1 cellular context compared by ENCODE assay signal in the genomic region with DNA sequence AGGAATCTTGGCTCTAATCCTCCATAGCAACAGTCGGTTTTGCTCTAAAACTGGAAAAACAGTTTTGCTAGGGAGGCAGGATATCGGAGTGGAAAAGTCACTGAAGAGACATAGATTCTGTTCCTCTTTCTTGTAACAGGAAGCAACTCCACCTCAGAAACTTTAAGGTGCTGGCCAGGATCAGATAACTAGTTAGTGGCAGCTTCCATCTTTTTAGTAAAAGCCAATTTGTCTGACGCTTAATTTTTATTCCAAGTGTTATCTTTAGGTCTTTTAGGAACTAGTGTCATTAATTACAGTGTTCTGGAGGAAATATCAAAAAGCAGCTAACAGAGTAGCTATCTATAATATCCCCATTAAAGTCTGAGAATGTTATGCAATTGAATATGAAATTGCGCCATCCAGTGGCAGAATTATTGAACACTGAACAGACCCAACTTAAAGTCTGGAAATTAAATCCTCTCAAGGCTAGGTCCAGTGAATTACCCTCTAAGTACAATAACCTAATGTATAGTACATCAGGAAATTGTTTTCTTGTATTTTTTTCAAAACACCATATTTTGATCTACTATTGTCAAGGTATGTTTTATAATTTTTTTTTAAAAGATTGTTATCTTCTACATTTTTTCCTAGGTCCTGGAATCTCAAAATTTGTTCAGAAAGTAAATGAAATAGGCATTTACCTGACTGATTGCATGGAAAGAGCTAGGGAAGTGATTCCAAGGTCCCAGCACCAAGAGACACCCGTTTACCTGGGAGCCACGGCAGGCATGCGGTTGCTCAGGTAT.
A peak's percentile ranks its signal among the peaks of the same experiment; 100 is the strongest.
TF ChIP-seq lines count a peak whose summit lies in the region.

No MANE protein-coding gene starts in this region.

TF ChIP-seq in GM12878, 131 proteins besides CTCF, POLR2A, EP300 and RAD21 (continued from another document):
- TF ChIP-seq, protein P1, sequence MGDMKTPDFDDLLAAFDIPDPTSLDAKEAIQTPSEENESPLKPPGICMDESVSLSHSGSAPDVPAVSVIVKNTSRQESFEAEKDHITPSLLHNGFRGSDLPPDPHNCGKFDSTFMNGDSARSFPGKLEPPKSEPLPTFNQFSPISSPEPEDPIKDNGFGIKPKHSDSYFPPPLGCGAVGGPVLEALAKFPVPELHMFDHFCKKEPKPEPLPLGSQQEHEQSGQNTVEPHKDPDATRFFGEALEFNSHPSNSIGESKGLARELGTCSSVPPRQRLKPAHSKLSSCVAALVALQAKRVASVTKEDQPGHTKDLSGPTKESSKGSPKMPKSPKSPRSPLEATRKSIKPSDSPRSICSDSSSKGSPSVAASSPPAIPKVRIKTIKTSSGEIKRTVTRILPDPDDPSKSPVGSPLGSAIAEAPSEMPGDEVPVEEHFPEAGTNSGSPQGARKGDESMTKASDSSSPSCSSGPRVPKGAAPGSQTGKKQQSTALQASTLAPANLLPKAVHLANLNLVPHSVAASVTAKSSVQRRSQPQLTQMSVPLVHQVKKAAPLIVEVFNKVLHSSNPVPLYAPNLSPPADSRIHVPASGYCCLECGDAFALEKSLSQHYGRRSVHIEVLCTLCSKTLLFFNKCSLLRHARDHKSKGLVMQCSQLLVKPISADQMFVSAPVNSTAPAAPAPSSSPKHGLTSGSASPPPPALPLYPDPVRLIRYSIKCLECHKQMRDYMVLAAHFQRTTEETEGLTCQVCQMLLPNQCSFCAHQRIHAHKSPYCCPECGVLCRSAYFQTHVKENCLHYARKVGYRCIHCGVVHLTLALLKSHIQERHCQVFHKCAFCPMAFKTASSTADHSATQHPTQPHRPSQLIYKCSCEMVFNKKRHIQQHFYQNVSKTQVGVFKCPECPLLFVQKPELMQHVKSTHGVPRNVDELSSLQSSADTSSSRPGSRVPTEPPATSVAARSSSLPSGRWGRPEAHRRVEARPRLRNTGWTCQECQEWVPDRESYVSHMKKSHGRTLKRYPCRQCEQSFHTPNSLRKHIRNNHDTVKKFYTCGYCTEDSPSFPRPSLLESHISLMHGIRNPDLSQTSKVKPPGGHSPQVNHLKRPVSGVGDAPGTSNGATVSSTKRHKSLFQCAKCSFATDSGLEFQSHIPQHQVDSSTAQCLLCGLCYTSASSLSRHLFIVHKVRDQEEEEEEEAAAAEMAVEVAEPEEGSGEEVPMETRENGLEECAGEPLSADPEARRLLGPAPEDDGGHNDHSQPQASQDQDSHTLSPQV (IDR thresholded peaks at IDR 0.05): peak; percentile 87
- TF ChIP-seq, protein P2, sequence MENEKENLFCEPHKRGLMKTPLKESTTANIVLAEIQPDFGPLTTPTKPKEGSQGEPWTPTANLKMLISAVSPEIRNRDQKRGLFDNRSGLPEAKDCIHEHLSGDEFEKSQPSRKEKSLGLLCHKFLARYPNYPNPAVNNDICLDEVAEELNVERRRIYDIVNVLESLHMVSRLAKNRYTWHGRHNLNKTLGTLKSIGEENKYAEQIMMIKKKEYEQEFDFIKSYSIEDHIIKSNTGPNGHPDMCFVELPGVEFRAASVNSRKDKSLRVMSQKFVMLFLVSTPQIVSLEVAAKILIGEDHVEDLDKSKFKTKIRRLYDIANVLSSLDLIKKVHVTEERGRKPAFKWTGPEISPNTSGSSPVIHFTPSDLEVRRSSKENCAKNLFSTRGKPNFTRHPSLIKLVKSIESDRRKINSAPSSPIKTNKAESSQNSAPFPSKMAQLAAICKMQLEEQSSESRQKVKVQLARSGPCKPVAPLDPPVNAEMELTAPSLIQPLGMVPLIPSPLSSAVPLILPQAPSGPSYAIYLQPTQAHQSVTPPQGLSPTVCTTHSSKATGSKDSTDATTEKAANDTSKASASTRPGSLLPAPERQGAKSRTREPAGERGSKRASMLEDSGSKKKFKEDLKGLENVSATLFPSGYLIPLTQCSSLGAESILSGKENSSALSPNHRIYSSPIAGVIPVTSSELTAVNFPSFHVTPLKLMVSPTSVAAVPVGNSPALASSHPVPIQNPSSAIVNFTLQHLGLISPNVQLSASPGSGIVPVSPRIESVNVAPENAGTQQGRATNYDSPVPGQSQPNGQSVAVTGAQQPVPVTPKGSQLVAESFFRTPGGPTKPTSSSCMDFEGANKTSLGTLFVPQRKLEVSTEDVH (IDR thresholded peaks at IDR 0.05; ENCODE audit: low read depth, partially characterized antibody): peak; percentile 58
- TF ChIP-seq ZBED1 (IDR thresholded peaks at IDR 0.05; ENCODE audit: borderline replicate concordance) (0 out of 2 replicates have a peak, but pooled peaks have one; percentile 32), ZNF24 (IDR thresholded peaks at IDR 0.05) (peak; percentile 40; the same call in 1 of the 2 replicates), SMARCA5 (IDR thresholded peaks at IDR 0.05) (peak; percentile 82), ZZZ3 (IDR thresholded peaks at IDR 0.05; ENCODE audit: control insufficient read depth, insufficient read length, low read depth) (no peak), NFIC (IDR thresholded peaks at IDR 0.05; ENCODE audit: low read depth, low read length) (peak; percentile 78), SMC3 (IDR thresholded peaks at IDR 0.05; ENCODE audit: borderline replicate concordance, low read length) (peak; percentile 88; the same call in 1 of the 2 replicates), ETV6 (conservative IDR thresholded peaks at IDR 0.05 in 1 of 2, IDR thresholded peaks at IDR 0.05 in 1 of 2; ENCODE audit: borderline replicate concordance in 1 of 2, low read depth in 1 of 2) (peak in 1 of 2 experiments; percentile 50; a peak in 1 of 4 replicates), MEF2B (IDR thresholded peaks at IDR 0.05; ENCODE audit: partially characterized antibody, poor library complexity, severe bottlenecking) (peak; percentile 52), KLF5 (IDR thresholded peaks at IDR 0.05; ENCODE audit: partially characterized antibody) (no peak), NFYA (IDR thresholded peaks at IDR 0.05; ENCODE audit: borderline replicate concordance, low read depth, low read length) (no peak), RUNX3 (IDR thresholded peaks at IDR 0.05; ENCODE audit: low read length) (peak; percentile 48)
- TF ChIP-seq, protein P3, sequence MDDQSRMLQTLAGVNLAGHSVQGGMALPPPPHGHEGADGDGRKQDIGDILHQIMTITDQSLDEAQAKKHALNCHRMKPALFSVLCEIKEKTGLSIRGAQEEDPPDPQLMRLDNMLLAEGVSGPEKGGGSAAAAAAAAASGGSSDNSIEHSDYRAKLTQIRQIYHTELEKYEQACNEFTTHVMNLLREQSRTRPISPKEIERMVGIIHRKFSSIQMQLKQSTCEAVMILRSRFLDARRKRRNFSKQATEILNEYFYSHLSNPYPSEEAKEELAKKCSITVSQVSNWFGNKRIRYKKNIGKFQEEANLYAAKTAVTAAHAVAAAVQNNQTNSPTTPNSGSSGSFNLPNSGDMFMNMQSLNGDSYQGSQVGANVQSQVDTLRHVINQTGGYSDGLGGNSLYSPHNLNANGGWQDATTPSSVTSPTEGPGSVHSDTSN (IDR thresholded peaks at IDR 0.05; ENCODE audit: insufficient replicate concordance, low read depth, low read length): no peak
- TF ChIP-seq, protein P4, sequence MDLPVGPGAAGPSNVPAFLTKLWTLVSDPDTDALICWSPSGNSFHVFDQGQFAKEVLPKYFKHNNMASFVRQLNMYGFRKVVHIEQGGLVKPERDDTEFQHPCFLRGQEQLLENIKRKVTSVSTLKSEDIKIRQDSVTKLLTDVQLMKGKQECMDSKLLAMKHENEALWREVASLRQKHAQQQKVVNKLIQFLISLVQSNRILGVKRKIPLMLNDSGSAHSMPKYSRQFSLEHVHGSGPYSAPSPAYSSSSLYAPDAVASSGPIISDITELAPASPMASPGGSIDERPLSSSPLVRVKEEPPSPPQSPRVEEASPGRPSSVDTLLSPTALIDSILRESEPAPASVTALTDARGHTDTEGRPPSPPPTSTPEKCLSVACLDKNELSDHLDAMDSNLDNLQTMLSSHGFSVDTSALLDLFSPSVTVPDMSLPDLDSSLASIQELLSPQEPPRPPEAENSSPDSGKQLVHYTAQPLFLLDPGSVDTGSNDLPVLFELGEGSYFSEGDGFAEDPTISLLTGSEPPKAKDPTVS (IDR thresholded peaks at IDR 0.05; ENCODE audit: low read depth, low read length): no peak
